ENCODE assay signal across 24 cellular contexts in the genomic region with DNA sequence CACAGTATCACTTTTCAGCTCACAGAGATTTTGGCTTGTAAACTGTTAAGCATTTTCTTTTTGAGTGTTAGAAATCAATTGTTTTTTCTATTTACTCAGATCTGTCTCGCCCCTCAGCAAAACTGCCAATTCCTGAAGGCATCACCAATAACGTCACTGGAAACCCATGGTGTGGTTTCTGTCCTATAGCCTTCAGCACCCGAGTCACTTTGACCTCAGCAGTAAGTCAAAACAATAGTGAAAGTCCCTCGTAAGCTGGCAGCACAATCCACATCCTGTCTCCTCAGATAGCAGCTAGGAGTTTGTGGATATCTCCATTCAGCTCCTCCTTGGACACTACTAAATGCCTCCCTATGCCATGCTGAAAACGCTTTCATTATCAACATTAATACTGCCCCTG.
"Had no signal": no experiment of that assay in that cellular context is flagged by ENCODE, and none has a peak within 500 bp of the region (broad histone marks: within the 10 kb centered on the region; RNA-seq: fewer than 3 reads in every experiment).

No MANE protein-coding gene starts in this region.

- H3K27me3 Mint-ChIP-seq: memory B cell; naive B cell; natural killer cell treated with Interleukin-12 subunit alpha and Interleukin-12 subunit beta and Interleukin-15 and Interleukin-18, amount 100 ng/mL, for 72 hours; progenitor cell of endocrine pancreas had no signal

- H3K4me2 ChIP-seq: neural progenitor cell had no signal

- H3K9ac ChIP-seq: neural progenitor cell, parathyroid adenoma had no signal

- DNase-seq: dorsolateral prefrontal cortex; effector CD4-positive, alpha-beta T cell; foreskin fibroblast; gastrocnemius medialis; head of caudate nucleus; naive B cell; right lobe of liver; small intestine; stimulated activated CD4-positive, alpha-beta T cell treated with anti-CD3 and anti-CD28 coated beads, Interleukin-15, amount 100 ng/mL, for 24 hours; stimulated activated CD4-positive, alpha-beta T cell treated with anti-CD3 and anti-CD28 coated beads, Interleukin-2, amount 100 ng/mL, for 48 hours; stimulated activated CD8-positive, alpha-beta memory T cell treated with anti-CD3 and anti-CD28 coated beads, Interleukin-4, amount 100 ng/mL, for 48 hours; stimulated activated naive CD4-positive, alpha-beta T cell; stomach; thyroid gland; trophoblast cell had no signal

- H2AFZ ChIP-seq: neural progenitor cell, parathyroid adenoma had no signal

- H3K4me1 ChIP-seq: gastrocnemius medialis, neural progenitor cell, parathyroid adenoma, right lobe of liver, stomach, thyroid gland had no signal

- ATAC-seq: esophagus mucosa; gastrocnemius medialis; left lobe of liver; natural killer cell treated with Interleukin-12 subunit alpha and Interleukin-12 subunit beta and Interleukin-15 and Interleukin-18, amount 100 ng/mL, for 72 hours; right lobe of liver had no signal

- H3K36me3 ChIP-seq: gastrocnemius medialis, neural progenitor cell, right lobe of liver, stomach, thyroid gland had no signal

- H3K4me1 Mint-ChIP-seq: memory B cell, naive B cell, neural progenitor cell had no signal

- H3K9me3 ChIP-seq: gastrocnemius medialis, right lobe of liver, stomach, thyroid gland had no signal

- H3K4me3 ChIP-seq: dorsolateral prefrontal cortex, gastrocnemius medialis, lung, neural progenitor cell, right lobe of liver, stomach, thyroid gland had no signal

- H3K27ac ChIP-seq: dorsolateral prefrontal cortex, epithelial cell of prostate, gastrocnemius medialis, neural progenitor cell, parathyroid adenoma, right lobe of liver, stomach, thyroid gland had no signal

- H3K27ac Mint-ChIP-seq: memory B cell; naive B cell; natural killer cell treated with Interleukin-12 subunit alpha and Interleukin-12 subunit beta and Interleukin-15 and Interleukin-18, amount 100 ng/mL, for 72 hours; neural progenitor cell; progenitor cell of endocrine pancreas had no signal

- H3K79me2 ChIP-seq: parathyroid adenoma had no signal

- H3K27me3 ChIP-seq: dorsolateral prefrontal cortex, gastrocnemius medialis, neural progenitor cell, right lobe of liver, stomach, thyroid gland had no signal

- H3K4me3 Mint-ChIP-seq: memory B cell; naive B cell; natural killer cell treated with Interleukin-12 subunit alpha and Interleukin-12 subunit beta and Interleukin-15 and Interleukin-18, amount 100 ng/mL, for 72 hours; neural progenitor cell had no signal
